13 cellular contexts compared by ENCODE assay signal in genomic region chr20:53871541-53871940, GRCh38.
A peak's percentile ranks its signal among the peaks of the same experiment; 100 is the strongest.
DNase-seq lines count a peak whose midpoint lies in the region; ATAC-seq, FAIRE-seq and TF ChIP-seq lines count a peak whose summit lies in the region.
"Had no signal": no experiment of that assay in that cellular context is flagged by ENCODE, and none has a peak within 500 bp of the region (broad histone marks: within the 10 kb centered on the region; RNA-seq: fewer than 3 reads in every experiment).

No MANE protein-coding gene starts in this region.

- 35% methylated on average over 3 of the region's 3 CpGs for WGBS in K562 (ENCODE audit: insufficient coverage, low coverage, missing lambda C conversion rate)

- H4K20me1 ChIP-seq in KMS-11 (ENCODE audit: insufficient read depth), result no peaks in the 10 kb centered on the region
- H4K20me1 ChIP-seq in K562 (replicated peaks; ENCODE audit: control insufficient read depth, insufficient read depth, low read length), result no peaks in the 10 kb centered on the region

- peaks cover 57% of the 10 kb centered on the region for H3K4me1 ChIP-seq in CD4-positive, CD25-positive, alpha-beta regulatory T cell (ENCODE audit: control insufficient read depth, insufficient read depth, low read length, poor library complexity, severe bottlenecking)
- H3K4me1 ChIP-seq in KMS-11 (ENCODE audit: low read depth, poor library complexity, severe bottlenecking), result peaks cover 67% of the 10 kb centered on the region
- peaks cover 2 to 10% of the 10 kb centered on the region in 2 experiments; a peak in 3 of 5 replicates for H3K4me1 ChIP-seq in K562 (replicated peaks in 1 of 2; ENCODE audit: control insufficient read depth in 2 of 2, insufficient read depth in 2 of 2, low read length in 2 of 2)
- H3K4me1 ChIP-seq in left ventricle myocardium inferior, result peaks cover 28% of the 10 kb centered on the region

- peak overlapping the region; percentile 81 for H3K27ac ChIP-seq in CD4-positive, CD25-positive, alpha-beta regulatory T cell (ENCODE audit: insufficient read depth, low read length, poor library complexity, severe bottlenecking)
- H3K27ac ChIP-seq in KMS-11 (peak overlapping the region; percentile 50; the same call in 1 of the 2 replicates), K562 (ENCODE audit: extremely low read depth, low read depth, low read length) (no peak overlapping the region), left ventricle myocardium inferior (replicated peaks) (no peak overlapping the region)

- no peaks in the 10 kb centered on the region for H3K9me3 ChIP-seq in CD4-positive, CD25-positive, alpha-beta regulatory T cell (ENCODE audit: control insufficient read depth in 2 of 2, low read length in 2 of 2)
- no peaks in the 10 kb centered on the region for H3K9me3 ChIP-seq in K562 (replicated peaks; ENCODE audit: control insufficient read depth, insufficient read depth, low read depth, low read length)
- no peaks in the 10 kb centered on the region for H3K9me3 ChIP-seq in left ventricle myocardium inferior (replicated peaks)

- peaks cover 4% of the 10 kb centered on the region for H3K27me3 Mint-ChIP-seq in CD4-positive, CD25-positive, alpha-beta regulatory T cell
- peaks cover 5% of the 10 kb centered on the region for H3K27me3 Mint-ChIP-seq in nephron progenitor cell (ENCODE audit: low read depth, poor library complexity)

- intact Hi-C loops in K562 (cut with micrococcal nuclease), result loop anchor here (5.0 kb wide), 1 partner anchor 46 kb away; no protein-coding TSS in a partner anchor
- intact Hi-C loops in left ventricle myocardium inferior (cut with micrococcal nuclease), result no loop called here

- CTCF ChIA-PET in K562 (lab: Yijun Ruan, JAX; ENCODE audit: low intra/inter-chr PET ratio), result no interaction called here

- H3K9me1 ChIP-seq in K562 (ENCODE audit: control insufficient read depth, insufficient read depth, low read length), result no peaks in the 10 kb centered on the region

- no peak for DNase-seq in CD4-positive, CD25-positive, alpha-beta regulatory T cell
- DNase-seq in K562 (ENCODE audit: extremely low read depth in 1 of 4, low spot score in 3 of 4) (no peak), nephron progenitor cell (no peak), left ventricle myocardium inferior (no peak), NCI-H1694 (lab: John Stamatoyannopoulos, UW) (no peak)
- DNase-seq: NCI-H2171 had no signal

- no peaks in the 10 kb centered on the region for H3K27me3 ChIP-seq in CD4-positive, CD25-positive, alpha-beta regulatory T cell (ENCODE audit: control insufficient read depth, insufficient read depth, low read length)
- H3K27me3 ChIP-seq in KMS-11 (ENCODE audit: insufficient read depth, low read depth), result no peaks in the 10 kb centered on the region
- H3K27me3 ChIP-seq in K562 (ENCODE audit: control insufficient read depth in 2 of 2, insufficient read depth in 2 of 2, low read length in 2 of 2), result no peaks in the 10 kb centered on the region
- no peaks in the 10 kb centered on the region for H3K27me3 ChIP-seq in left ventricle myocardium inferior (ENCODE audit: low read depth)

- no peak for TF ChIP-seq EP300 in K562 (IDR thresholded peaks at IDR 0.05; ENCODE audit: low read length)

- H3K4me3 ChIP-seq in CD4-positive, CD25-positive, alpha-beta regulatory T cell (ENCODE audit: low read depth, low read length), result peak overlapping the region; percentile 83
- H3K4me3 ChIP-seq in KMS-11 (IDR thresholded peaks at IDR 0.05; ENCODE audit: insufficient read depth, low read depth, low read length), result no peak overlapping the region
- H3K4me3 ChIP-seq in K562, result no peak overlapping the region
- H3K4me3 ChIP-seq in left ventricle myocardium inferior, result no peak overlapping the region

- TF ChIP-seq CTCF in KMS-11 (conservative IDR thresholded peaks at IDR 0.05; ENCODE audit: low read depth, low read length) (no peak), K562 (IDR thresholded peaks at IDR 0.05 in 2 of 3, conservative IDR thresholded peaks at IDR 0.05 in 1 of 3; ENCODE audit: insufficient read depth in 2 of 3, low read depth in 1 of 3, low read length in 3 of 3) (no peak), nephron progenitor cell (IDR thresholded peaks at IDR 0.05) (no peak), left ventricle myocardium inferior (IDR thresholded peaks at IDR 0.05; ENCODE audit: borderline replicate concordance) (no peak)

- H3K79me2 ChIP-seq in KMS-11 (ENCODE audit: insufficient read depth, low read depth) (no peaks in the 10 kb centered on the region), K562 (ENCODE audit: control insufficient read depth, insufficient read depth, low read length) (no peaks in the 10 kb centered on the region)

- POLR2A ChIA-PET in K562 (lab: Yijun Ruan, JAX), result interaction anchor here (1.2 kb wide), 1 partner anchor 63 kb away, joined by 3 read pairs; no protein-coding TSS in a partner anchor

- H3K36me3 Mint-ChIP-seq in CD4-positive, CD25-positive, alpha-beta regulatory T cell, result no peaks in the 10 kb centered on the region
- H3K36me3 Mint-ChIP-seq in nephron progenitor cell (ENCODE audit: low read depth), result no peaks in the 10 kb centered on the region

- H3K4me3 Mint-ChIP-seq in CD4-positive, CD25-positive, alpha-beta regulatory T cell, result peak overlapping the region; percentile 89 to 96 (median 92)
- H3K4me3 Mint-ChIP-seq in nephron progenitor cell, result peak overlapping the region; percentile 12

- no peak for TF ChIP-seq POLR2A in K562 (conservative IDR thresholded peaks at IDR 0.05)

- in situ Hi-C loops in K562 (cut with MboI), result no loop called here

- peak overlapping the region; percentile 97 to 100 (median 98) for H3K27ac Mint-ChIP-seq in CD4-positive, CD25-positive, alpha-beta regulatory T cell
- H3K27ac Mint-ChIP-seq in nephron progenitor cell, result no peak overlapping the region

- no peaks in the 10 kb centered on the region for H3K36me3 ChIP-seq in CD4-positive, CD25-positive, alpha-beta regulatory T cell (ENCODE audit: control insufficient read depth, insufficient read depth, low read length)
- H3K36me3 ChIP-seq in KMS-11 (ENCODE audit: insufficient read depth) (no peaks in the 10 kb centered on the region), K562 (ENCODE audit: control insufficient read depth, insufficient read depth, low read length) (no peaks in the 10 kb centered on the region), left ventricle myocardium inferior (no peaks in the 10 kb centered on the region)

- no TSS peak for BruUV-seq in K562 (replicated peaks; lab: Mats Ljungman, UMichigan)

- TF ChIP-seq RAD21 in K562 (CRISPR knock-in tag; conservative IDR thresholded peaks at IDR 0.05 in 1 of 2, IDR thresholded peaks at IDR 0.05 in 1 of 2), result no peak

- H3K4me2 ChIP-seq in KMS-11, result peak overlapping the region; percentile 69
- H3K4me2 ChIP-seq in K562 (ENCODE audit: insufficient read depth, low read length), result no peak overlapping the region

- ATAC-seq in CD4-positive, CD25-positive, alpha-beta regulatory T cell (ENCODE audit: low read depth in 2 of 2), result no peak
- ATAC-seq in K562 (no peak), HG03039 (IDR thresholded peaks at IDR 0.05; ENCODE audit: unreplicated experiment) (no peak), GM18858 (IDR thresholded peaks at IDR 0.05; ENCODE audit: unreplicated experiment) (no peak)
- ATAC-seq: Right ventricle myocardium inferior, sciatic nerve had no signal

- H3K9ac ChIP-seq in KMS-11, result no peak overlapping the region
- no peak overlapping the region for H3K9ac ChIP-seq in K562 (ENCODE audit: insufficient read depth in 1 of 2, low read depth in 2 of 2, low read length in 2 of 2)

- H2AFZ ChIP-seq in KMS-11 (ENCODE audit: low read depth) (0 out of 2 replicates have a peak overlapping the region, but pooled peaks have one; percentile 55), K562 (ENCODE audit: low read depth, low read length) (peak overlapping the region; percentile 77)

- FAIRE-seq in K562 (lab: Jason Lieb, UNC), result no peak
- FAIRE-seq: bronchial epithelial cell, HTR-8/SVneo had no signal

- no peaks in the 10 kb centered on the region for H3K9me3 Mint-ChIP-seq in CD4-positive, CD25-positive, alpha-beta regulatory T cell
- no peaks in the 10 kb centered on the region for H3K9me3 Mint-ChIP-seq in nephron progenitor cell

- H3K4me1 Mint-ChIP-seq in CD4-positive, CD25-positive, alpha-beta regulatory T cell, result peaks cover 39 to 74% (median 50%) of the 10 kb centered on the region in 4 donors
- H3K4me1 Mint-ChIP-seq in nephron progenitor cell, result peaks cover 60% of the 10 kb centered on the region

TF ChIP-seq in K562, 482 proteins besides CTCF, POLR2A, EP300 and RAD21:
- TF ChIP-seq ZBTB11 (CRISPR knock-in tag; IDR thresholded peaks at IDR 0.05) (peak in 1 of 3 experiments; percentile 94; a peak in 2 of 6 replicates), TCF7 (IDR thresholded peaks at IDR 0.05; ENCODE audit: borderline replicate concordance) (no peak)
TF ChIP-seq in K562: peak in this region for 1.

Comparison
In these comparisons a context has a peak if more than half of its experiments do, and no peak if none do; other contexts are left out.
1. H3K27ac ChIP-seq: peak in CD4-positive, CD25-positive, alpha-beta regulatory T cell (single experiment) and KMS-11 (single experiment); none in K562 (single experiment) and left ventricle myocardium inferior (single experiment).